9 cellular contexts compared by ENCODE assay signal in genomic region chr3:10602769-10603768, GRCh38.
DNase-seq lines count a peak whose midpoint lies in the region; ATAC-seq, FAIRE-seq and TF ChIP-seq lines count a peak whose summit lies in the region.
"Had no signal": no experiment of that assay in that cellular context is flagged by ENCODE, and none has a peak within 500 bp of the region (broad histone marks: within the 10 kb centered on the region; RNA-seq: fewer than 3 reads in every experiment).

No MANE protein-coding gene starts in this region.

- peaks cover 10 to 16% of the 10 kb centered on the region in 2 donors for H3K4me1 ChIP-seq in kidney (ENCODE audit: control insufficient read depth in 1 of 2, insufficient read depth in 1 of 2, low read depth in 1 of 2, low read length in 2 of 2)
- H3K4me1 ChIP-seq in psoas muscle: peaks cover 10% of the 10 kb centered on the region

- H3K36me3 ChIP-seq in kidney (ENCODE audit: control insufficient read depth in 1 of 2, insufficient read depth in 2 of 2, low read length in 2 of 2): no peaks in the 10 kb centered on the region
- no peaks in the 10 kb centered on the region for H3K36me3 ChIP-seq in psoas muscle (ENCODE audit: insufficient read depth in 1 of 2, low read depth in 1 of 2)

- H3K36me3 Mint-ChIP-seq in central memory CD8-positive, alpha-beta T cell (ENCODE audit: insufficient read depth): no peaks in the 10 kb centered on the region

- TF ChIP-seq CTCF in kidney (IDR thresholded peaks at IDR 0.05; ENCODE audit: borderline replicate concordance, extremely low read depth, insufficient read depth) (no peak), psoas muscle (IDR thresholded peaks at IDR 0.05) (no peak)

- intact Hi-C loops in kidney (cut with DNase I): no loop called here
- intact Hi-C loops in psoas muscle (cut with DNase I): no loop called here

- H3K4me1 Mint-ChIP-seq in central memory CD8-positive, alpha-beta T cell: peaks cover 33% of the 10 kb centered on the region

- no peak overlapping the region for H3K4me3 ChIP-seq in kidney (ENCODE audit: low read length in 2 of 2)
- H3K4me3 ChIP-seq in psoas muscle: no peak overlapping the region
- H3K4me3 ChIP-seq: SK-N-MC had no signal

- no peak for FAIRE-seq in kidney (lab: Jason Lieb, UNC)

- H3K27ac Mint-ChIP-seq in central memory CD8-positive, alpha-beta T cell (ENCODE audit: low read depth): peak overlapping the region; percentile 29

- no peak overlapping the region for H3K9ac ChIP-seq in kidney (ENCODE audit: low read length in 2 of 2)

- ATAC-seq in HG02885 (IDR thresholded peaks at IDR 0.05; ENCODE audit: poor library complexity, unreplicated experiment) (peak; percentile 81), GM18861 (IDR thresholded peaks at IDR 0.05; ENCODE audit: unreplicated experiment) (no peak), psoas muscle (no peak)
- ATAC-seq in central memory CD8-positive, alpha-beta T cell (replicated peaks; ENCODE audit: extremely low read depth, poor library complexity, severe bottlenecking): peak; percentile 94

- peaks cover 17% of the 10 kb centered on the region for H3K27me3 Mint-ChIP-seq in central memory CD8-positive, alpha-beta T cell

- 63 to 69% (median 68%) methylated on average over 15 of the region's 15 CpGs for WGBS in psoas muscle, 3 donors

- no peaks in the 10 kb centered on the region for H3K9me3 Mint-ChIP-seq in central memory CD8-positive, alpha-beta T cell

- H3K27ac ChIP-seq in kidney (ENCODE audit: low read depth in 2 of 2, low read length in 2 of 2) (no peak overlapping the region), psoas muscle (no peak overlapping the region)
- H3K27ac ChIP-seq: SK-N-MC had no signal

- H3K9me3 ChIP-seq in kidney (ENCODE audit: control insufficient read depth in 1 of 2, low read length in 2 of 2): no peaks in the 10 kb centered on the region
- H3K9me3 ChIP-seq in psoas muscle: no peaks in the 10 kb centered on the region

- no peaks in the 10 kb centered on the region for H3K27me3 ChIP-seq in psoas muscle (ENCODE audit: insufficient read depth in 3 of 3, low read length in 2 of 3)

- DNase-seq in activated CD4-positive, alpha-beta T cell treated with anti-CD3 and anti-CD28 coated beads for 24 hours (ENCODE audit: low read depth in 2 of 2): peak; percentile 33 to 54
- peak; percentile 28 to 53 for DNase-seq in central memory CD8-positive, alpha-beta T cell (ENCODE audit: low spot score in 2 of 2)
- DNase-seq in stimulated activated CD8-positive, alpha-beta memory T cell treated with anti-CD3 and anti-CD28 coated beads, Interleukin-7, amount 100 ng/mL, for 24 hours (ENCODE audit: low read depth): peak; percentile 7
- DNase-seq in kidney (no peak), NCI-H2227 treated with DMSO at 0.1 percent for 48 hours (lab: John Stamatoyannopoulos, UW) (no peak), psoas muscle (no peak)

- H3K4me3 Mint-ChIP-seq in central memory CD8-positive, alpha-beta T cell: peak overlapping the region; percentile 62

Comparison
In these comparisons a context has a peak if more than half of its experiments do, and no peak if none do; other contexts are left out.
1. ATAC-seq: peak in HG02885 (single experiment) and central memory CD8-positive, alpha-beta T cell (single experiment); none in GM18861 (single experiment) and psoas muscle (0 of 4).
2. DNase-seq: peak in activated CD4-positive, alpha-beta T cell treated with anti-CD3 and anti-CD28 coated beads for 24 hours (2 of 2), central memory CD8-positive, alpha-beta T cell (2 of 2) and stimulated activated CD8-positive, alpha-beta memory T cell treated with anti-CD3 and anti-CD28 coated beads, Interleukin-7, amount 100 ng/mL, for 24 hours (single experiment); none in kidney (single experiment), NCI-H2227 treated with DMSO at 0.1 percent for 48 hours (single experiment) and psoas muscle (0 of 2).